In genomic region chr4:172819353-172819752, GRCh38 we compare ENCODE assay signal across 24 cellular contexts.
DNase-seq lines count a peak whose midpoint lies in the region; ATAC-seq and TF ChIP-seq lines count a peak whose summit lies in the region.
"Had no signal": no experiment of that assay in that cellular context is flagged by ENCODE, and none has a peak within 500 bp of the region (broad histone marks: within the 10 kb centered on the region; RNA-seq: fewer than 3 reads in every experiment).

No MANE protein-coding gene starts in this region.

- peaks cover 3 to 15% (median 5%) of the 10 kb centered on the region in 3 donors for H3K27me3 Mint-ChIP-seq in CD14-positive monocyte (ENCODE audit: low read depth in 3 of 3)
- H3K27me3 Mint-ChIP-seq in activated CD4-positive, alpha-beta memory T cell treated with anti-CD3 and anti-CD28 coated beads for 36 hours, result peaks cover 4% of the 10 kb centered on the region
- no peaks in the 10 kb centered on the region for H3K27me3 Mint-ChIP-seq in activated CD4-positive, alpha-beta T cell treated with anti-CD3 and anti-CD28 coated beads, Interleukin-2, amount 10 ng/mL, durations not matched to agents 24 days and 14 days
- H3K27me3 Mint-ChIP-seq: activated CD8-positive, alpha-beta memory T cell treated with anti-CD3 and anti-CD28 coated beads, Interleukin-2, amount 10 ng/mL, durations not matched to agents 7 days and 5 days; activated naive CD8-positive, alpha-beta T cell treated with anti-CD3 and anti-CD28 coated beads, Interleukin-2, amount 10 ng/mL, durations not matched to agents 7 days and 5 days; brain; CD4-positive, alpha-beta memory T cell; stimulated activated memory B cell treated with anti-CD40 and anti-IgM and Interleukin-4, amounts not matched to agents 10 μg/mL and 1 μg/mL and 100 μg/mL, for 72 hours had no signal

- H3K4me1 Mint-ChIP-seq in CD14-positive monocyte, result no peaks in the 10 kb centered on the region
- no peaks in the 10 kb centered on the region for H3K4me1 Mint-ChIP-seq in activated CD4-positive, alpha-beta memory T cell treated with anti-CD3 and anti-CD28 coated beads for 36 hours (ENCODE audit: low read depth)
- H3K4me1 Mint-ChIP-seq in activated CD4-positive, alpha-beta T cell treated with anti-CD3 and anti-CD28 coated beads, Interleukin-2, amount 10 ng/mL, durations not matched to agents 24 days and 14 days, result no peaks in the 10 kb centered on the region
- H3K4me1 Mint-ChIP-seq: activated CD8-positive, alpha-beta memory T cell treated with anti-CD3 and anti-CD28 coated beads, Interleukin-2, amount 10 ng/mL, durations not matched to agents 7 days and 5 days; activated naive CD8-positive, alpha-beta T cell treated with anti-CD3 and anti-CD28 coated beads, Interleukin-2, amount 10 ng/mL, durations not matched to agents 7 days and 5 days; activated T-helper 17 cell treated with anti-CD3 and anti-CD28 coated beads, Interleukin-2, amount 50 U/mL, for 72 hours; brain; CD4-positive, alpha-beta memory T cell; naive thymus-derived CD4-positive, alpha-beta T cell; stimulated activated memory B cell treated with anti-CD40 and anti-IgM and Interleukin-4, amounts not matched to agents 10 μg/mL and 1 μg/mL and 100 μg/mL, for 72 hours had no signal

- no peak overlapping the region for H3K27ac Mint-ChIP-seq in CD14-positive monocyte
- H3K27ac Mint-ChIP-seq in activated CD4-positive, alpha-beta memory T cell treated with anti-CD3 and anti-CD28 coated beads for 36 hours, result no peak overlapping the region
- H3K27ac Mint-ChIP-seq in activated CD4-positive, alpha-beta T cell treated with anti-CD3 and anti-CD28 coated beads, Interleukin-2, amount 10 ng/mL, durations not matched to agents 24 days and 14 days, result no peak overlapping the region
- H3K27ac Mint-ChIP-seq: activated CD8-positive, alpha-beta memory T cell treated with anti-CD3 and anti-CD28 coated beads, Interleukin-2, amount 10 ng/mL, durations not matched to agents 7 days and 5 days; activated naive CD8-positive, alpha-beta T cell treated with anti-CD3 and anti-CD28 coated beads, Interleukin-2, amount 10 ng/mL, durations not matched to agents 7 days and 5 days; activated T-helper 17 cell treated with anti-CD3 and anti-CD28 coated beads, Interleukin-2, amount 50 U/mL, for 72 hours; brain; CD4-positive, alpha-beta memory T cell; naive thymus-derived CD4-positive, alpha-beta T cell; stimulated activated memory B cell treated with anti-CD40 and anti-IgM and Interleukin-4, amounts not matched to agents 10 μg/mL and 1 μg/mL and 100 μg/mL, for 72 hours had no signal

- peaks cover 0 to 2% (median 0%) of the 10 kb centered on the region in 7 donors for H3K9me3 Mint-ChIP-seq in CD14-positive monocyte
- H3K9me3 Mint-ChIP-seq in activated CD4-positive, alpha-beta memory T cell treated with anti-CD3 and anti-CD28 coated beads for 36 hours, result no peaks in the 10 kb centered on the region
- H3K9me3 Mint-ChIP-seq in activated CD4-positive, alpha-beta T cell treated with anti-CD3 and anti-CD28 coated beads, Interleukin-2, amount 10 ng/mL, durations not matched to agents 24 days and 14 days, result no peaks in the 10 kb centered on the region
- H3K9me3 Mint-ChIP-seq: activated naive CD8-positive, alpha-beta T cell treated with anti-CD3 and anti-CD28 coated beads, Interleukin-2, amount 10 ng/mL, durations not matched to agents 7 days and 5 days; activated T-helper 17 cell treated with anti-CD3 and anti-CD28 coated beads, Interleukin-2, amount 50 U/mL, for 72 hours; CD4-positive, alpha-beta memory T cell; stimulated activated memory B cell treated with anti-CD40 and anti-IgM and Interleukin-4, amounts not matched to agents 10 μg/mL and 1 μg/mL and 100 μg/mL, for 72 hours had no signal

- no peak overlapping the region for H3K4me3 Mint-ChIP-seq in CD14-positive monocyte
- H3K4me3 Mint-ChIP-seq in activated CD4-positive, alpha-beta memory T cell treated with anti-CD3 and anti-CD28 coated beads for 36 hours, result no peak overlapping the region
- no peak overlapping the region for H3K4me3 Mint-ChIP-seq in activated CD4-positive, alpha-beta T cell treated with anti-CD3 and anti-CD28 coated beads, Interleukin-2, amount 10 ng/mL, durations not matched to agents 24 days and 14 days
- H3K4me3 Mint-ChIP-seq: activated CD8-positive, alpha-beta memory T cell treated with anti-CD3 and anti-CD28 coated beads, Interleukin-2, amount 10 ng/mL, durations not matched to agents 7 days and 5 days; activated naive CD8-positive, alpha-beta T cell treated with anti-CD3 and anti-CD28 coated beads, Interleukin-2, amount 10 ng/mL, durations not matched to agents 7 days and 5 days; activated T-helper 17 cell treated with anti-CD3 and anti-CD28 coated beads, Interleukin-2, amount 50 U/mL, for 72 hours; brain; CD4-positive, alpha-beta memory T cell; naive thymus-derived CD4-positive, alpha-beta T cell; stimulated activated memory B cell treated with anti-CD40 and anti-IgM and Interleukin-4, amounts not matched to agents 10 μg/mL and 1 μg/mL and 100 μg/mL, for 72 hours had no signal

- ATAC-seq in GM18511 (IDR thresholded peaks at IDR 0.05; ENCODE audit: unreplicated experiment), result peak; percentile 56
- peak; percentile 59 for ATAC-seq in GM21619 (IDR thresholded peaks at IDR 0.05; ENCODE audit: unreplicated experiment)
- ATAC-seq in HG03520 (IDR thresholded peaks at IDR 0.05; ENCODE audit: unreplicated experiment), result peak; percentile 42
- ATAC-seq: activated CD8-positive, alpha-beta memory T cell treated with anti-CD3 and anti-CD28 coated beads, Interleukin-2, amount 10 ng/mL, durations not matched to agents 7 days and 5 days; activated T-helper 17 cell treated with anti-CD3 and anti-CD28 coated beads, Interleukin-2, amount 50 U/mL, for 72 hours; heart right ventricle; naive thymus-derived CD4-positive, alpha-beta T cell; stimulated activated memory B cell treated with anti-CD40 and anti-IgM and Interleukin-4, amounts not matched to agents 10 μg/mL and 1 μg/mL and 100 μg/mL, for 72 hours had no signal

- no peaks in the 10 kb centered on the region for H3K36me3 Mint-ChIP-seq in CD14-positive monocyte
- no peaks in the 10 kb centered on the region for H3K36me3 Mint-ChIP-seq in activated CD4-positive, alpha-beta memory T cell treated with anti-CD3 and anti-CD28 coated beads for 36 hours
- H3K36me3 Mint-ChIP-seq in activated CD4-positive, alpha-beta T cell treated with anti-CD3 and anti-CD28 coated beads, Interleukin-2, amount 10 ng/mL, durations not matched to agents 24 days and 14 days (ENCODE audit: low read depth), result no peaks in the 10 kb centered on the region
- H3K36me3 Mint-ChIP-seq: activated CD8-positive, alpha-beta memory T cell treated with anti-CD3 and anti-CD28 coated beads, Interleukin-2, amount 10 ng/mL, durations not matched to agents 7 days and 5 days; activated naive CD8-positive, alpha-beta T cell treated with anti-CD3 and anti-CD28 coated beads, Interleukin-2, amount 10 ng/mL, durations not matched to agents 7 days and 5 days; brain; CD4-positive, alpha-beta memory T cell; stimulated activated memory B cell treated with anti-CD40 and anti-IgM and Interleukin-4, amounts not matched to agents 10 μg/mL and 1 μg/mL and 100 μg/mL, for 72 hours had no signal

- CTCF ChIA-PET in activated CD4-positive, alpha-beta memory T cell treated with anti-CD3 and anti-CD28 coated beads for 36 hours (lab: Charles Lee), result no interaction called here

- POLR2A ChIA-PET in activated CD4-positive, alpha-beta memory T cell treated with anti-CD3 and anti-CD28 coated beads for 36 hours (lab: Charles Lee), result no interaction called here

- DNase-seq in epithelial cell of esophagus (ENCODE audit: low read depth) (peak; percentile 10), CD14-positive monocyte (ENCODE audit: low spot score) (no peak), NCI-H82 treated with DMSO at 0.1 percent for 48 hours (lab: John Stamatoyannopoulos, UW; ENCODE audit: unreplicated experiment) (no peak)
- DNase-seq in activated CD4-positive, alpha-beta memory T cell treated with anti-CD3 and anti-CD28 coated beads for 36 hours, result no peak
- DNase-seq in activated CD4-positive, alpha-beta T cell treated with anti-CD3 and anti-CD28 coated beads, Interleukin-2, amount 10 ng/mL, durations not matched to agents 24 days and 14 days, result no peak
- DNase-seq: activated CD4-positive, alpha-beta T cell treated with anti-CD3 and anti-CD28 coated beads for 1 hour; activated CD8-positive, alpha-beta memory T cell treated with anti-CD3 and anti-CD28 coated beads, Interleukin-2, amount 10 ng/mL, durations not matched to agents 7 days and 5 days; activated naive CD8-positive, alpha-beta T cell treated with anti-CD3 and anti-CD28 coated beads, Interleukin-2, amount 10 ng/mL, durations not matched to agents 7 days and 5 days; CD4-positive, alpha-beta memory T cell; cortex of kidney; GOT3; heart right ventricle; mammary epithelial cell; naive thymus-derived CD4-positive, alpha-beta T cell; NCI-H187; sigmoid colon; T1000; testis had no signal

- TF ChIP-seq CTCF in epithelial cell of esophagus (IDR thresholded peaks at IDR 0.05; ENCODE audit: insufficient read depth, low read depth, low read length, missing control alignments) (no peak), CD14-positive monocyte (IDR thresholded peaks at IDR 0.05) (no peak)

- intact Hi-C loops in CD14-positive monocyte (cut with micrococcal nuclease), result no loop called here
- intact Hi-C loops in activated CD4-positive, alpha-beta memory T cell treated with anti-CD3 and anti-CD28 coated beads for 36 hours (cut with micrococcal nuclease), result no loop called here
- intact Hi-C loops in activated CD4-positive, alpha-beta T cell treated with anti-CD3 and anti-CD28 coated beads, Interleukin-2, amount 10 ng/mL, durations not matched to agents 24 days and 14 days (cut with micrococcal nuclease), result no loop called here

- no peak overlapping the region for H3K4me3 ChIP-seq in epithelial cell of esophagus (ENCODE audit: low read length)
- H3K4me3 ChIP-seq: heart right ventricle, sigmoid colon, testis had no signal
